ENCODE assay signal across 1 cellular context in genomic region chr12:91777268-91777997, GRCh38.
TF ChIP-seq lines count a peak whose summit lies in the region.

No MANE protein-coding gene starts in this region.

TF ChIP-seq in HepG2, 621 proteins besides CTCF, POLR2A, EP300 and RAD21 (continued from another document):
- TF ChIP-seq AFF4 (CRISPR knock-in tag; IDR thresholded peaks at IDR 0.05) (no peak), KLF12 (CRISPR knock-in tag; IDR thresholded peaks at IDR 0.05; ENCODE audit: borderline replicate concordance) (no peak), CBFB (CRISPR knock-in tag; IDR thresholded peaks at IDR 0.05) (no peak), SP1 (IDR thresholded peaks at IDR 0.05) (no peak), SP1 (CRISPR knock-in tag; IDR thresholded peaks at IDR 0.05) (no peak), STAT5B (CRISPR knock-in tag; IDR thresholded peaks at IDR 0.05) (no peak)
